1 cellular context compared by ENCODE assay signal in the genomic region with DNA sequence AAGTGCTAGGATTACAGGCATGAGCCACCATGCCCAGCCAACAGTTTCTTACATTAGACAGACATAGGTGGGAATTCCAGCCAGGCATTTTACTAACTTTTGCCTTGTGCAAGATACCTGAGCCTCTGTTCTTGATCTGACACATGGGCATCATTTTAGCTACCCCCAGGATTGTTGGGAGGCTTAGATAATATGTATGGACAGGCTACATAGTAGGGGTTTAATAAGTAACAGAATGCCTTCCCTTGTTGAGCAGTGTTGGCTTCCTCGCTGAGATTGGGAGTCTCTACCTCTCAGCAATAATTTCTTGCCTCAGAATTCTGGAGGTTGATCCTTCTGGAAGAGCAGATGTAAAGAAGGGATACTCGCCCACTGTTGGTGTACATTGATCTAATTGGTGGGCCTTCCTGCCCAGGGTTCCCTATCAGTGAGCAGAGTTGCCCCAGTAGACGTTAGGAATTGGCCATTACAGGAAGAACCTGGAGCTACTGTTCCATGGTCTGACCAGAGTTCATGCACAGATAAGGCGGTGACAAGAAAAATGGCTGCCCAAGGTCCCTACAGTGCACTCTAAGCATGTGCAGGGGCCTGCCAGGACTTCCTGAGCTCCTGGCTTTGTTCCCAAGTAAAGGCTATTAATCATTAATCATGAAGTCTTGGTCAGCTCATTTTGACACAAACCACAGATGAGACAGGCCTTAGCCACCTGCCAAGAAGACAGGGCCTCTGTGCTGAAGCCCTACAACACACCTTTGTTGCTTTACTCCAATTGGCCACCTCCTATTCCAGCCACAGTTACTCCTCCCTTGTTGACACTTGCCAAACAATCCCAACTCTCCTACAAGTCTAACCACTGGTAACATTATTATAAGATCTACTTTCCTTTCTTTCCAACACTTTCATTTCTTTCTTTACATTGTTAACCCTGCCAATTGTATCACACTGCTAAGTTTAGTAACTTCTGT.
TF ChIP-seq lines count a peak whose summit lies in the region.

No MANE protein-coding gene starts in this region.

TF ChIP-seq in GM12878, 131 proteins besides CTCF, POLR2A, EP300 and RAD21:
- TF ChIP-seq, protein P1, sequence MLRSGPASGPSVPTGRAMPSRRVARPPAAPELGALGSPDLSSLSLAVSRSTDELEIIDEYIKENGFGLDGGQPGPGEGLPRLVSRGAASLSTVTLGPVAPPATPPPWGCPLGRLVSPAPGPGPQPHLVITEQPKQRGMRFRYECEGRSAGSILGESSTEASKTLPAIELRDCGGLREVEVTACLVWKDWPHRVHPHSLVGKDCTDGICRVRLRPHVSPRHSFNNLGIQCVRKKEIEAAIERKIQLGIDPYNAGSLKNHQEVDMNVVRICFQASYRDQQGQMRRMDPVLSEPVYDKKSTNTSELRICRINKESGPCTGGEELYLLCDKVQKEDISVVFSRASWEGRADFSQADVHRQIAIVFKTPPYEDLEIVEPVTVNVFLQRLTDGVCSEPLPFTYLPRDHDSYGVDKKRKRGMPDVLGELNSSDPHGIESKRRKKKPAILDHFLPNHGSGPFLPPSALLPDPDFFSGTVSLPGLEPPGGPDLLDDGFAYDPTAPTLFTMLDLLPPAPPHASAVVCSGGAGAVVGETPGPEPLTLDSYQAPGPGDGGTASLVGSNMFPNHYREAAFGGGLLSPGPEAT (IDR thresholded peaks at IDR 0.05; ENCODE audit: low read depth), result peak; percentile 22; the same call in 1 of the 2 replicates
- TF ChIP-seq IKZF1 (conservative IDR thresholded peaks at IDR 0.05), result peak; percentile 48
- no peak for TF ChIP-seq ZBED1 (IDR thresholded peaks at IDR 0.05; ENCODE audit: borderline replicate concordance)
- TF ChIP-seq, protein P2, sequence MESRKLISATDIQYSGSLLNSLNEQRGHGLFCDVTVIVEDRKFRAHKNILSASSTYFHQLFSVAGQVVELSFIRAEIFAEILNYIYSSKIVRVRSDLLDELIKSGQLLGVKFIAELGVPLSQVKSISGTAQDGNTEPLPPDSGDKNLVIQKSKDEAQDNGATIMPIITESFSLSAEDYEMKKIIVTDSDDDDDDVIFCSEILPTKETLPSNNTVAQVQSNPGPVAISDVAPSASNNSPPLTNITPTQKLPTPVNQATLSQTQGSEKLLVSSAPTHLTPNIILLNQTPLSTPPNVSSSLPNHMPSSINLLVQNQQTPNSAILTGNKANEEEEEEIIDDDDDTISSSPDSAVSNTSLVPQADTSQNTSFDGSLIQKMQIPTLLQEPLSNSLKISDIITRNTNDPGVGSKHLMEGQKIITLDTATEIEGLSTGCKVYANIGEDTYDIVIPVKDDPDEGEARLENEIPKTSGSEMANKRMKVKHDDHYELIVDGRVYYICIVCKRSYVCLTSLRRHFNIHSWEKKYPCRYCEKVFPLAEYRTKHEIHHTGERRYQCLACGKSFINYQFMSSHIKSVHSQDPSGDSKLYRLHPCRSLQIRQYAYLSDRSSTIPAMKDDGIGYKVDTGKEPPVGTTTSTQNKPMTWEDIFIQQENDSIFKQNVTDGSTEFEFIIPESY (IDR thresholded peaks at IDR 0.05), result no peak
- TF ChIP-seq, protein P3, sequence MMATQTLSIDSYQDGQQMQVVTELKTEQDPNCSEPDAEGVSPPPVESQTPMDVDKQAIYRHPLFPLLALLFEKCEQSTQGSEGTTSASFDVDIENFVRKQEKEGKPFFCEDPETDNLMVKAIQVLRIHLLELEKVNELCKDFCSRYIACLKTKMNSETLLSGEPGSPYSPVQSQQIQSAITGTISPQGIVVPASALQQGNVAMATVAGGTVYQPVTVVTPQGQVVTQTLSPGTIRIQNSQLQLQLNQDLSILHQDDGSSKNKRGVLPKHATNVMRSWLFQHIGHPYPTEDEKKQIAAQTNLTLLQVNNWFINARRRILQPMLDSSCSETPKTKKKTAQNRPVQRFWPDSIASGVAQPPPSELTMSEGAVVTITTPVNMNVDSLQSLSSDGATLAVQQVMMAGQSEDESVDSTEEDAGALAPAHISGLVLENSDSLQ (IDR thresholded peaks at IDR 0.05), result peak; percentile 15; the same call in 1 of the 2 replicates
- TF ChIP-seq YY1 (IDR thresholded peaks at IDR 0.05; ENCODE audit: low read depth, low read length), result peak; percentile 62; the same call in 1 of the 2 replicates
